8 cellular contexts compared by ENCODE assay signal in the genomic region with DNA sequence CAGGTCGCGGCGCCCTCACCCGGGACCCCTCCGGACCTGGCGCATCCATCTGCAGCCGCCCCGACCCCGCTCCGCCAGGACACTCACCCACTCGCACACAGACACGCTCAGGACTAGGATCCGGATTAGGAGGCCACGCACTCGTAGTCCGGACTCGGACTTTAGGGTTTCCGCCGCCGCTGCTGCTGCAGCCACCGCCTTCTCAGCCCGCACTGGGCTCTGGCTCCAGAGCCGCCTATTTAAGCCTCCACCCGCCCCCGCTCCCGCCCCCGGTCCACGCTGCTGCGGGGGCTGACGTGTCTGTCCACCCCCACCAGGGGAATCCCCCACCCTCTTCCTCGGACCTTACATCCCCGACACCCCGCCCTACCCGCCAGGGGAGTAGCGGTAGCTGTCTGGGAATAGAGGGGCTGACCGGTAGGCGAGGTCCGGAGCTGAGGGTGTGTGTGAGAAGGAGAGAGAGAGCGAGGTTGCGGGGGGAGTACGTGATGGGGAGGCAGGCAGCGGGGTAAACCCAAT. TPM values are rescaled to one million over a fixed set of nuclear protein-coding genes. Genes with fewer than 3 reads are reported as not detected.
A peak's percentile ranks its signal among the peaks of the same experiment; 100 is the strongest.
DNase-seq lines count a peak whose midpoint lies in the region; ATAC-seq and TF ChIP-seq lines count a peak whose summit lies in the region.

A gene with protein sequence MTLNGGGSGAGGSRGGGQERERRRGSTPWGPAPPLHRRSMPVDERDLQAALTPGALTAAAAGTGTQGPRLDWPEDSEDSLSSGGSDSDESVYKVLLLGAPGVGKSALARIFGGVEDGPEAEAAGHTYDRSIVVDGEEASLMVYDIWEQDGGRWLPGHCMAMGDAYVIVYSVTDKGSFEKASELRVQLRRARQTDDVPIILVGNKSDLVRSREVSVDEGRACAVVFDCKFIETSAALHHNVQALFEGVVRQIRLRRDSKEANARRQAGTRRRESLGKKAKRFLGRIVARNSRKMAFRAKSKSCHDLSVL (minus strand): TSS at position 214 of the 519 bp plus-strand sequence. CDS start 356 bp downstream, outside the sequence.

- DNase-seq in PC-3: no peak
- no peak for DNase-seq in epithelial cell of proximal tubule (ENCODE audit: low read depth)
- DNase-seq in natural killer cell: peak; percentile 26
- DNase-seq in SW 1271 (lab: John Stamatoyannopoulos, UW): no peak
- DNase-seq in NCI-H187 treated with DMSO at 0.1 percent for 48 hours (lab: John Stamatoyannopoulos, UW): no peak

- H3K27ac Mint-ChIP-seq in natural killer cell: peak within 1 kb of the TSS; percentile 46 to 66

- H2AFZ ChIP-seq in PC-3 (ENCODE audit: low read length): peak within 1 kb of the TSS; percentile 64; the same call in 1 of the 2 replicates

- no peaks in the 10 kb centered on the region; the same call in 1 of the 2 replicates for H3K36me3 ChIP-seq in PC-3 (ENCODE audit: low read depth, low read length)

- no peaks in the 10 kb centered on the region for H3K9me3 Mint-ChIP-seq in natural killer cell

- ATAC-seq in PC-3 (peak; percentile 21; the same call in 1 of the 2 replicates), natural killer cell (peak; percentile 27 to 64 (median 58)), GM21529 (IDR thresholded peaks at IDR 0.05; ENCODE audit: unreplicated experiment) (no peak), HG02623 (IDR thresholded peaks at IDR 0.05; ENCODE audit: unreplicated experiment) (no peak)

- TF ChIP-seq CTCF in PC-3 (conservative IDR thresholded peaks at IDR 0.05; ENCODE audit: low read depth, low read length): no peak
- no peak for TF ChIP-seq CTCF in epithelial cell of proximal tubule (conservative IDR thresholded peaks at IDR 0.05; ENCODE audit: low read depth, low read length)
- no peak for TF ChIP-seq CTCF in natural killer cell (IDR thresholded peaks at IDR 0.05)

- no peaks in the 10 kb centered on the region for H3K9me2 ChIP-seq in PC-3 (replicated peaks; ENCODE audit: low read length)

- BruUV-seq in PC-3 (replicated peaks; lab: Mats Ljungman, UMichigan): no TSS peak

- no peaks in the 10 kb centered on the region for H3K79me2 ChIP-seq in PC-3 (ENCODE audit: low read length)

- H3K4me1 Mint-ChIP-seq in natural killer cell: peaks cover 0 to 13% of the 10 kb centered on the region in 2 donors

- H3K27me3 Mint-ChIP-seq in natural killer cell (ENCODE audit: low read depth in 2 of 2): peaks cover 10 to 29% of the 10 kb centered on the region in 2 donors

- no peak within 1 kb of the TSS for H3K27ac ChIP-seq in PC-3 (ENCODE audit: low read length)

- no peaks in the 10 kb centered on the region for H3F3A ChIP-seq in PC-3 (ENCODE audit: low read length, unreplicated experiment)

- no peaks in the 10 kb centered on the region for H3K36me3 Mint-ChIP-seq in natural killer cell

- H3K4me3 ChIP-seq in GM08714 (ENCODE audit: low read length) (peak within 1 kb of the TSS; percentile 23; the same call in 1 of the 2 replicates), PC-3 (ENCODE audit: low read length) (peak within 1 kb of the TSS; percentile 61), epithelial cell of proximal tubule (ENCODE audit: low read depth, low read length) (peak within 1 kb of the TSS; percentile 69)

- H4K20me1 ChIP-seq in PC-3 (ENCODE audit: low read length): no peaks in the 10 kb centered on the region

- H3K4me1 ChIP-seq in PC-3 (ENCODE audit: insufficient read depth, low read length): peaks cover 7% of the 10 kb centered on the region; the same call in 1 of the 2 replicates

- peaks cover 13% of the 10 kb centered on the region for H3K27me3 ChIP-seq in PC-3 (ENCODE audit: low read length)

- peak within 1 kb of the TSS; percentile 80 for H3K4me2 ChIP-seq in PC-3 (ENCODE audit: low read length)

- H3K4me3 Mint-ChIP-seq in natural killer cell: peak within 1 kb of the TSS; percentile 80

- no peak within 1 kb of the TSS for H3K9ac ChIP-seq in PC-3 (ENCODE audit: low read length)

- intact Hi-C loops in PC-3 (cut with micrococcal nuclease): no loop called here
- intact Hi-C loops in natural killer cell (cut with micrococcal nuclease): no loop called here

- POLR2A ChIA-PET in PC-3 (lab: Charles Lee; ENCODE audit: unreplicated experiment): no interaction called here

- no peaks in the 10 kb centered on the region for H3K9me3 ChIP-seq in PC-3 (ENCODE audit: low read length)

- CTCF ChIA-PET in PC-3 (lab: Charles Lee): no interaction called here

RNA-seq across cellular contexts. Expression of the gene that starts here (rescaled TPM):
- 1.2 and 2.8 TPM in 2 replicates for total RNA-seq in PC-3 (2014; rRNA removed)
- 6.5 and 40.2 TPM in 2 replicates for total RNA-seq in epithelial cell of proximal tubule
- 1 to 10 TPM; 1.8 to 4.5 (median 2.8) TPM for total RNA-seq in natural killer cell

Comparison
In these comparisons a context has a peak if more than half of its experiments do, and no peak if none do; other contexts are left out.
1. ATAC-seq: peak in PC-3 (single experiment) and natural killer cell (3 of 3); none in GM21529 (single experiment) and HG02623 (single experiment).
2. Peak in every context shown above with its lines, with median percentiles within 50 percentile points of each other: H3K4me3 ChIP-seq.